Comparison of ENCODE assay signal across 22 cellular contexts in the genomic region with DNA sequence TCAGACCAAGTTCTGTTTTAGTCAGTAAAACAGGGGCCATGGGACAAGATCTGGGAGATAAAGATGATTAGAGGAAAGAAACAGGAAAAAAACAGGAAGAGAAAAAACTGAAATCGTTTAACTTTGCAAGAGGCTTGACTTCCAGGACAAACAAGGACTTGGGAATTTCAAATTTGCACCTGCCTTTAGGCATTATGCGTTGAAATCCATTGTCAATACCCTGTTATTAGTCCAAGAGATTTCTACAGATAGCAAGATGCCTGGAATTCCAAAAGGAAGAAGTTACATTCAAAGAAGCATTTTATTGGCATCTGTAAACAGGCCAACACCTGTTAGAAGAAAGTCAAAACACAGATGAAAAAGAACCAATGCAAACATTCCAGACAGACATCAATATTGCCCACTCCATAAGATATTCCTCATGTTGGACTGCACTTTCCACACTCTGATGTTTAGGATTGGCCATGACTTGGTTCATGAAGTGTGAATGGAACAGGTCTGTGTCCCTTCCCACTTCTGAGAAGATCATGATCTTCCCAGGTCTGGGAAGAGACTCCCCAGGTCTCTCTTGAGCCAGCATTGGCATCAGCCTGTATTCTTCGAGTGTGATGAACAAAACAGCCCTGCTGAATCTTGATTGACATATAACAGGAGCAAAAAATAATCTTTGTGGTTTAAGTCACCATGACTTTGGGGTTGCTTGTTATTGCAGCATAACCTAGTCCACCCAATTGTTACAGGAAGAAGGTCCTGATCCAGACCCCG.
"Had no signal": no experiment of that assay in that cellular context is flagged by ENCODE, and none has a peak within 500 bp of the region (broad histone marks: within the 10 kb centered on the region; RNA-seq: fewer than 3 reads in every experiment).

No MANE protein-coding gene starts in this region.

- H3K27me3 ChIP-seq: brain microvascular endothelial cell, esophagus muscularis mucosa, gastroesophageal sphincter, sigmoid colon, upper lobe of left lung had no signal

- H3K9me3 ChIP-seq: esophagus muscularis mucosa, gastroesophageal sphincter, mucosa of descending colon, sigmoid colon, spleen, thoracic aorta, upper lobe of left lung had no signal

- H3K9me3 Mint-ChIP-seq: activated naive CD4-positive, alpha-beta T cell treated with anti-CD3 and anti-CD28 coated beads, Interleukin-2, amount 50 U/mL, for 72 hours; activated T-helper 17 cell treated with anti-CD3 and anti-CD28 coated beads, Interleukin-2, amount 50 U/mL, for 72 hours; memory B cell had no signal

- H3K36me3 ChIP-seq: brain microvascular endothelial cell, esophagus muscularis mucosa, gastroesophageal sphincter, sigmoid colon, spleen, thoracic aorta, upper lobe of left lung had no signal

- H3K4me3 Mint-ChIP-seq: activated T-helper 17 cell treated with anti-CD3 and anti-CD28 coated beads, Interleukin-2, amount 50 U/mL, for 72 hours; memory B cell had no signal

- H3K4me3 ChIP-seq: esophagus muscularis mucosa, gastroesophageal sphincter, mucosa of descending colon, sigmoid colon, spleen, thoracic aorta, upper lobe of left lung had no signal

- ATAC-seq: activated naive CD4-positive, alpha-beta T cell treated with anti-CD3 and anti-CD28 coated beads, Interleukin-2, amount 50 U/mL, for 72 hours; activated T-helper 17 cell treated with anti-CD3 and anti-CD28 coated beads, Interleukin-2, amount 50 U/mL, for 72 hours; gastroesophageal sphincter; left cardiac atrium; mucosa of descending colon had no signal

- DNase-seq: activated T-cell treated with anti-CD3 and anti-CD28 coated beads, Interleukin-2, amount 50 U/mL, for 1 hour; aorta; brain microvascular endothelial cell; caudate nucleus; dermis blood vessel endothelial cell; effector CD8-positive, alpha-beta T cell; head of caudate nucleus; left cardiac atrium; mucosa of descending colon; nucleus accumbens; sigmoid colon; spleen; stimulated activated CD4-positive, alpha-beta T cell treated with anti-CD3 and anti-CD28 coated beads, Interleukin-4, amount 100 ng/mL, for 1 hour; stimulated activated naive CD4-positive, alpha-beta T cell; T-helper 9 cell; upper lobe of left lung had no signal

- H3K4me1 Mint-ChIP-seq: activated T-helper 17 cell treated with anti-CD3 and anti-CD28 coated beads, Interleukin-2, amount 50 U/mL, for 72 hours; memory B cell had no signal

- H3K36me3 Mint-ChIP-seq: activated naive CD4-positive, alpha-beta T cell treated with anti-CD3 and anti-CD28 coated beads, Interleukin-2, amount 50 U/mL, for 72 hours; memory B cell had no signal

- H3K27ac ChIP-seq: esophagus muscularis mucosa, gastroesophageal sphincter, sigmoid colon, spleen, thoracic aorta, upper lobe of left lung had no signal

- H3K27ac Mint-ChIP-seq: activated naive CD4-positive, alpha-beta T cell treated with anti-CD3 and anti-CD28 coated beads, Interleukin-2, amount 50 U/mL, for 72 hours; activated T-helper 17 cell treated with anti-CD3 and anti-CD28 coated beads, Interleukin-2, amount 50 U/mL, for 72 hours; memory B cell had no signal
